8 cellular contexts compared by ENCODE assay signal in genomic region chr14:35814371-35815005, GRCh38. TPM values are rescaled to one million over a fixed set of nuclear protein-coding genes. Genes with fewer than 3 reads are reported as not detected.
DNase-seq lines count a peak whose midpoint lies in the region; ATAC-seq and TF ChIP-seq lines count a peak whose summit lies in the region.

No MANE protein-coding gene starts in this region.

- no peaks in the 10 kb centered on the region for H3K4me1 Mint-ChIP-seq in activated CD4-positive, alpha-beta memory T cell treated with anti-CD3 and anti-CD28 coated beads, Interleukin-2, amount 10 ng/mL, durations not matched to agents 7 days and 5 days

- CTCF ChIA-PET in activated CD4-positive, alpha-beta memory T cell treated with anti-CD3 and anti-CD28 coated beads, Interleukin-2, amount 10 ng/mL, durations not matched to agents 7 days and 5 days (lab: Charles Lee), result interaction anchor here (0.7 to 3.1 kb wide), 12 partner anchors 8 to 674 kb away, joined by 3 to 21 read pairs (median 4); partner anchors contain the start of gene BRMS1L

- no peaks in the 10 kb centered on the region for H3K9me2 ChIP-seq in neural cell (ENCODE audit: insufficient read depth, low read length)

- intact Hi-C loops in Right ventricle myocardium superior (cut with DNase I) (no loop called here), Right ventricle myocardium inferior (cut with DNase I) (loop anchor here (5.0 kb wide), 1 partner anchor 127 kb away; no protein-coding TSS in a partner anchor)

- no peak overlapping the region for H3K4me3 Mint-ChIP-seq in activated CD4-positive, alpha-beta memory T cell treated with anti-CD3 and anti-CD28 coated beads, Interleukin-2, amount 10 ng/mL, durations not matched to agents 7 days and 5 days

- H3K4me2 ChIP-seq in neural cell (ENCODE audit: low read length), result no peak overlapping the region

- no peak for TF ChIP-seq EP300 in neural cell (conservative IDR thresholded peaks at IDR 0.05; ENCODE audit: poor library complexity, severe bottlenecking)

- POLR2A ChIA-PET in activated CD4-positive, alpha-beta memory T cell treated with anti-CD3 and anti-CD28 coated beads, Interleukin-2, amount 10 ng/mL, durations not matched to agents 7 days and 5 days (lab: Charles Lee), result no interaction called here

- H3F3A ChIP-seq in neural cell (ENCODE audit: insufficient read depth, low read length, poor library complexity, severe bottlenecking), result peaks cover 3% of the 10 kb centered on the region

- peaks cover 2% of the 10 kb centered on the region for H3K27me3 Mint-ChIP-seq in activated CD4-positive, alpha-beta memory T cell treated with anti-CD3 and anti-CD28 coated beads, Interleukin-2, amount 10 ng/mL, durations not matched to agents 7 days and 5 days

- no peak overlapping the region for H3K4me3 ChIP-seq in epithelial cell of proximal tubule (ENCODE audit: low read depth, low read length)
- H3K4me3 ChIP-seq in neural cell (ENCODE audit: low read length), result no peak overlapping the region
- no peak overlapping the region for H3K4me3 ChIP-seq in thoracic aorta

- H3K27ac ChIP-seq in neural cell (ENCODE audit: low read length) (no peak overlapping the region), thoracic aorta (no peak overlapping the region)

- H3K79me2 ChIP-seq in neural cell (replicated peaks; ENCODE audit: insufficient read depth, low read length), result no peaks in the 10 kb centered on the region

- no peak overlapping the region for H3K27ac Mint-ChIP-seq in activated CD4-positive, alpha-beta memory T cell treated with anti-CD3 and anti-CD28 coated beads, Interleukin-2, amount 10 ng/mL, durations not matched to agents 7 days and 5 days

- H3K9me3 ChIP-seq in neural cell (ENCODE audit: low read length) (no peaks in the 10 kb centered on the region), thoracic aorta (no peaks in the 10 kb centered on the region)

- no peak overlapping the region for H2AFZ ChIP-seq in neural cell (ENCODE audit: low read depth, low read length)

- no peaks in the 10 kb centered on the region for H4K20me1 ChIP-seq in neural cell (ENCODE audit: insufficient read depth)

- no peaks in the 10 kb centered on the region for H3K9me3 Mint-ChIP-seq in activated CD4-positive, alpha-beta memory T cell treated with anti-CD3 and anti-CD28 coated beads, Interleukin-2, amount 10 ng/mL, durations not matched to agents 7 days and 5 days

- ATAC-seq in Right ventricle myocardium superior (ENCODE audit: poor library complexity) (peak; percentile 69), Right ventricle myocardium inferior (no peak), HG03066 (IDR thresholded peaks at IDR 0.05; ENCODE audit: low read depth, unreplicated experiment) (peak; percentile 78), thoracic aorta (ENCODE audit: insufficient number of reproducible peaks, low FRiP score, low read depth) (no peak)

- no peaks in the 10 kb centered on the region for H3K4me1 ChIP-seq in thoracic aorta (ENCODE audit: control insufficient read depth in 1 of 2, low read depth in 2 of 2)

- no peak for TF ChIP-seq RAD21 in neural cell (conservative IDR thresholded peaks at IDR 0.05)

- H3K27me3 ChIP-seq in neural cell (ENCODE audit: insufficient read depth, low read depth, low read length) (no peaks in the 10 kb centered on the region), thoracic aorta (replicated peaks; ENCODE audit: insufficient read depth) (no peaks in the 10 kb centered on the region)

- TF ChIP-seq CTCF in epithelial cell of proximal tubule (conservative IDR thresholded peaks at IDR 0.05; ENCODE audit: low read depth, low read length), result peak; percentile 93
- TF ChIP-seq CTCF in neural cell (IDR thresholded peaks at IDR 0.05; ENCODE audit: poor library complexity, severe bottlenecking), result peak; percentile 28
- peak; percentile 54 for TF ChIP-seq CTCF in thoracic aorta (IDR thresholded peaks at IDR 0.05)

- H3K36me3 Mint-ChIP-seq in activated CD4-positive, alpha-beta memory T cell treated with anti-CD3 and anti-CD28 coated beads, Interleukin-2, amount 10 ng/mL, durations not matched to agents 7 days and 5 days (ENCODE audit: low read depth), result no peaks in the 10 kb centered on the region

- no peak overlapping the region for H3K9ac ChIP-seq in neural cell (ENCODE audit: low read length)

- DNase-seq in Right ventricle myocardium superior (no peak), Right ventricle myocardium inferior (ENCODE audit: missing footprints) (no peak), NCI-H526 (lab: John Stamatoyannopoulos, UW) (peak; percentile 54 to 74), epithelial cell of proximal tubule (ENCODE audit: low read depth) (no peak), thoracic aorta (ENCODE audit: low spot score) (peak; percentile 11)
- peak; percentile 79 for DNase-seq in activated CD4-positive, alpha-beta memory T cell treated with anti-CD3 and anti-CD28 coated beads, Interleukin-2, amount 10 ng/mL, durations not matched to agents 7 days and 5 days

- no peaks in the 10 kb centered on the region for H3K36me3 ChIP-seq in neural cell (ENCODE audit: insufficient read depth, low read length)
- H3K36me3 ChIP-seq in thoracic aorta, result no peaks in the 10 kb centered on the region

TF ChIP-seq in neural cell, 6 proteins besides CTCF, POLR2A, EP300 and RAD21:
- TF ChIP-seq TAF1 (IDR thresholded peaks at IDR 0.05; ENCODE audit: low read depth) (no peak), EZH2 (IDR thresholded peaks at IDR 0.05; ENCODE audit: borderline replicate concordance, insufficient read depth, low read length, poor library complexity, severe bottlenecking) (no peak), SMC3 (conservative IDR thresholded peaks at IDR 0.05; ENCODE audit: poor library complexity) (no peak), POLR2AphosphoS5 (IDR thresholded peaks at IDR 0.05) (no peak), MXI1 (conservative IDR thresholded peaks at IDR 0.05; ENCODE audit: poor library complexity, severe bottlenecking) (no peak)
- TF ChIP-seq, protein P1, sequence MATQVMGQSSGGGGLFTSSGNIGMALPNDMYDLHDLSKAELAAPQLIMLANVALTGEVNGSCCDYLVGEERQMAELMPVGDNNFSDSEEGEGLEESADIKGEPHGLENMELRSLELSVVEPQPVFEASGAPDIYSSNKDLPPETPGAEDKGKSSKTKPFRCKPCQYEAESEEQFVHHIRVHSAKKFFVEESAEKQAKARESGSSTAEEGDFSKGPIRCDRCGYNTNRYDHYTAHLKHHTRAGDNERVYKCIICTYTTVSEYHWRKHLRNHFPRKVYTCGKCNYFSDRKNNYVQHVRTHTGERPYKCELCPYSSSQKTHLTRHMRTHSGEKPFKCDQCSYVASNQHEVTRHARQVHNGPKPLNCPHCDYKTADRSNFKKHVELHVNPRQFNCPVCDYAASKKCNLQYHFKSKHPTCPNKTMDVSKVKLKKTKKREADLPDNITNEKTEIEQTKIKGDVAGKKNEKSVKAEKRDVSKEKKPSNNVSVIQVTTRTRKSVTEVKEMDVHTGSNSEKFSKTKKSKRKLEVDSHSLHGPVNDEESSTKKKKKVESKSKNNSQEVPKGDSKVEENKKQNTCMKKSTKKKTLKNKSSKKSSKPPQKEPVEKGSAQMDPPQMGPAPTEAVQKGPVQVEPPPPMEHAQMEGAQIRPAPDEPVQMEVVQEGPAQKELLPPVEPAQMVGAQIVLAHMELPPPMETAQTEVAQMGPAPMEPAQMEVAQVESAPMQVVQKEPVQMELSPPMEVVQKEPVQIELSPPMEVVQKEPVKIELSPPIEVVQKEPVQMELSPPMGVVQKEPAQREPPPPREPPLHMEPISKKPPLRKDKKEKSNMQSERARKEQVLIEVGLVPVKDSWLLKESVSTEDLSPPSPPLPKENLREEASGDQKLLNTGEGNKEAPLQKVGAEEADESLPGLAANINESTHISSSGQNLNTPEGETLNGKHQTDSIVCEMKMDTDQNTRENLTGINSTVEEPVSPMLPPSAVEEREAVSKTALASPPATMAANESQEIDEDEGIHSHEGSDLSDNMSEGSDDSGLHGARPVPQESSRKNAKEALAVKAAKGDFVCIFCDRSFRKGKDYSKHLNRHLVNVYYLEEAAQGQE (IDR thresholded peaks at IDR 0.05; ENCODE audit: borderline replicate concordance), result no peak

RNA-seq across cellular contexts. Expression of gene RALGAPA1, which starts 5.4 kb away (rescaled TPM):
- 31.3 TPM for total RNA-seq in Right ventricle myocardium superior
- total RNA-seq in Right ventricle myocardium inferior, result 35.6 TPM
- total RNA-seq in activated CD4-positive, alpha-beta memory T cell treated with anti-CD3 and anti-CD28 coated beads, Interleukin-2, amount 10 ng/mL, durations not matched to agents 7 days and 5 days, result 10 to 100 TPM; 29.0 to 32.8 TPM
- 14.3 and 19.5 TPM in 2 replicates for total RNA-seq in epithelial cell of proximal tubule
- polyA plus RNA-seq in neural cell, result 65.0 and 73.3 TPM in 2 replicates
- polyA minus RNA-seq in neural cell, result 223 and 229 TPM in 2 replicates
- 10 to 100 TPM; 73.2 to 88.0 TPM for total RNA-seq in thoracic aorta

RNA-seq across cellular contexts. Expression of gene BRMS1L, which starts 11.7 kb away (rescaled TPM):
- total RNA-seq in Right ventricle myocardium superior (10.3 TPM), Right ventricle myocardium inferior (11.7 TPM), epithelial cell of proximal tubule (3.7 and 5.2 TPM in 2 replicates), thoracic aorta (10 to 100 TPM in 1 of 2 donors, 1 to 10 TPM in 1; 5.0 to 12.8 TPM)
- total RNA-seq in activated CD4-positive, alpha-beta memory T cell treated with anti-CD3 and anti-CD28 coated beads, Interleukin-2, amount 10 ng/mL, durations not matched to agents 7 days and 5 days, result 1 to 10 TPM; 3.2 to 4.3 TPM
- polyA plus RNA-seq in neural cell, result 29.7 and 30.8 TPM in 2 replicates
- polyA minus RNA-seq in neural cell, result 24.8 and 28.7 TPM in 2 replicates

Comparison
In these comparisons a context has a peak if more than half of its experiments do, and no peak if none do; other contexts are left out.
1. ATAC-seq: peak in Right ventricle myocardium superior (single experiment) and HG03066 (single experiment); none in Right ventricle myocardium inferior (single experiment) and thoracic aorta (single experiment).
2. DNase-seq: peak in NCI-H526 (2 of 2), activated CD4-positive, alpha-beta memory T cell treated with anti-CD3 and anti-CD28 coated beads, Interleukin-2, amount 10 ng/mL, durations not matched to agents 7 days and 5 days (single experiment) and thoracic aorta (single experiment); none in Right ventricle myocardium superior (single experiment), Right ventricle myocardium inferior (single experiment) and epithelial cell of proximal tubule (single experiment).
3. CTCF ChIP-seq: peak in every context shown above with its lines; median percentile 93 in epithelial cell of proximal tubule; 54 in thoracic aorta; 28 in neural cell.